ENCODE assay signal across 17 cellular contexts in genomic region chr1:66571789-66572188, GRCh38. TPM values are rescaled to one million over a fixed set of nuclear protein-coding genes. Genes with fewer than 3 reads are reported as not detected.
DNase-seq lines count a peak whose midpoint lies in the region; ATAC-seq and TF ChIP-seq lines count a peak whose summit lies in the region.
"Had no signal": no experiment of that assay in that cellular context is flagged by ENCODE, and none has a peak within 500 bp of the region (broad histone marks: within the 10 kb centered on the region; RNA-seq: fewer than 3 reads in every experiment).

No MANE protein-coding gene starts in this region.

- POLR2A ChIA-PET in Panc1 (lab: Charles Lee) = no interaction called here

- intact Hi-C loops in Panc1 (cut with micrococcal nuclease; ENCODE audit: unreplicated experiment) = no loop called here
- intact Hi-C loops in gastrocnemius medialis (cut with DNase I; ENCODE audit: low total_unique reads) = no loop called here
- intact Hi-C loops in uterus (cut with DNase I; ENCODE audit: low total_unique reads) = no loop called here
- intact Hi-C loops in left lung (cut with DNase I) = no loop called here

- H3K27me3 ChIP-seq in Panc1 (ENCODE audit: control insufficient read depth, insufficient read depth, low read length) (no peaks in the 10 kb centered on the region), gastrocnemius medialis (no peaks in the 10 kb centered on the region), uterus (no peaks in the 10 kb centered on the region), left lung (no peaks in the 10 kb centered on the region)
- H3K27me3 ChIP-seq: stomach had no signal

- no peak for TF ChIP-seq POLR2A in gastrocnemius medialis (IDR thresholded peaks at IDR 0.05)
- TF ChIP-seq POLR2A in uterus (IDR thresholded peaks at IDR 0.05) = no peak

- CTCF ChIA-PET in Panc1 (lab: Charles Lee) = no interaction called here

- H3K27ac ChIP-seq in Panc1 (ENCODE audit: low read length) (no peak overlapping the region), gastrocnemius medialis (no peak overlapping the region), uterus (no peak overlapping the region), left lung (no peak overlapping the region)
- H3K27ac ChIP-seq: stomach, VCaP had no signal

- H3K4me3 ChIP-seq in Panc1 (ENCODE audit: low read depth in 2 of 2, low read length in 2 of 2) (no peak overlapping the region), epithelial cell of esophagus (ENCODE audit: low read length) (no peak overlapping the region), gastrocnemius medialis (no peak overlapping the region), uterus (no peak overlapping the region), left lung (no peak overlapping the region)
- H3K4me3 ChIP-seq: stomach had no signal

- BruUV-seq in Panc1 (replicated peaks; lab: Mats Ljungman, UMichigan) = no TSS peak

- H3K36me3 ChIP-seq in Panc1 (ENCODE audit: control insufficient read depth, insufficient read depth, low read length) (no peaks in the 10 kb centered on the region), gastrocnemius medialis (no peaks in the 10 kb centered on the region), uterus (no peaks in the 10 kb centered on the region), left lung (no peaks in the 10 kb centered on the region)
- H3K36me3 ChIP-seq: stomach had no signal

- no peak for TF ChIP-seq CTCF in Panc1 (IDR thresholded peaks at IDR 0.05)
- no peak for TF ChIP-seq CTCF in epithelial cell of esophagus (IDR thresholded peaks at IDR 0.05; ENCODE audit: insufficient read depth, low read depth, low read length, missing control alignments)
- no peak for TF ChIP-seq CTCF in gastrocnemius medialis (IDR thresholded peaks at IDR 0.05 in 4 of 5, conservative IDR thresholded peaks at IDR 0.05 in 1 of 5)
- no peak for TF ChIP-seq CTCF in uterus (IDR thresholded peaks at IDR 0.05)
- TF ChIP-seq CTCF in left lung (IDR thresholded peaks at IDR 0.05) = no peak

- H3K9me3 ChIP-seq in Panc1 (ENCODE audit: control insufficient read depth, insufficient read depth, low read depth, low read length) = no peaks in the 10 kb centered on the region
- H3K9me3 ChIP-seq in gastrocnemius medialis = no peaks in the 10 kb centered on the region
- H3K9me3 ChIP-seq in uterus = no peaks in the 10 kb centered on the region
- H3K9me3 ChIP-seq in left lung = no peaks in the 10 kb centered on the region
- H3K9me3 ChIP-seq: stomach had no signal

- in situ Hi-C loops in Panc1 (cut with HindIII; ENCODE audit: low pct_unique_long_range_greater_than_20kb, low sequenced_read_pairs) = no loop called here
- in situ Hi-C loops in gastrocnemius medialis (cut with MboI; ENCODE audit: low sequenced_read_pairs in 4 of 4) = no loop called here

- no peaks in the 10 kb centered on the region for H3K4me1 ChIP-seq in Panc1 (ENCODE audit: control insufficient read depth, insufficient read depth, low read length)
- H3K4me1 ChIP-seq in gastrocnemius medialis = no peaks in the 10 kb centered on the region
- no peaks in the 10 kb centered on the region for H3K4me1 ChIP-seq in uterus
- H3K4me1 ChIP-seq in left lung = no peaks in the 10 kb centered on the region

- DNase-seq in Daoy (ENCODE audit: low read depth) (peak; percentile 7), Panc1 (ENCODE audit: low read depth, low spot score) (peak; percentile 75), epithelial cell of esophagus (ENCODE audit: low read depth) (peak; percentile 72), renal cortical epithelial cell (ENCODE audit: low read depth) (peak; percentile 75), gastrocnemius medialis (no peak), uterus (no peak), left lung (no peak)
- DNase-seq: activated CD8-positive, alpha-beta T cell treated with anti-CD3 and anti-CD28 coated beads for 36 hours; C1 segment of cervical spinal cord; cerebellar nuclear complex; DMS53; NCI-H2029 treated with DMSO at 0.1 percent for 48 hours; NCI-H524 treated with DMSO at 0.1 percent for 48 hours; stimulated activated CD4-positive, alpha-beta T cell treated with anti-CD3 and anti-CD28 coated beads, Interleukin-12 subunit alpha, Interleukin-12 subunit beta, amount 100 ng/mL, for 4 hours; stomach had no signal

- ATAC-seq in Panc1 = no peak
- no peak for ATAC-seq in gastrocnemius medialis
- no peak for ATAC-seq in HG03108 (IDR thresholded peaks at IDR 0.05; ENCODE audit: unreplicated experiment)
- no peak for ATAC-seq in left lung
- ATAC-seq: activated CD8-positive, alpha-beta T cell treated with anti-CD3 and anti-CD28 coated beads for 36 hours had no signal

RNA-seq across cellular contexts. Expression of gene SGIP1, which starts 37.8 kb away (rescaled TPM):
- total RNA-seq in Daoy (2014; rRNA removed; shearing (Covaris generic)) = not detected in 2 replicates
- total RNA-seq in Panc1 (2021; ENCODE audit: unreplicated experiment) = 1.6 TPM
- polyA plus RNA-seq in Panc1 (2012; ENCODE audit: insufficient read length) = 1.5 TPM
- total RNA-seq in renal cortical epithelial cell = 6.1 and 9.2 TPM in 2 replicates
- total RNA-seq in gastrocnemius medialis = 1 to 10 TPM; 2.5 to 7.1 (median 2.9) TPM
- total RNA-seq in uterus = 10 to 100 TPM in 1 of 4 donors, 1 to 10 TPM in 3; 2.8 to 23.0 (median 6.4) TPM
- 1 to 10 TPM; 6.8 to 7.1 TPM for total RNA-seq in left lung
- total RNA-seq: activated CD8-positive, alpha-beta T cell treated with anti-CD3 and anti-CD28 coated beads for 36 hours had no signal

Comparison
In these comparisons a context has a peak if more than half of its experiments do, and no peak if none do; other contexts are left out.
1. DNase-seq: peak in Daoy (single experiment), Panc1 (single experiment), epithelial cell of esophagus (single experiment) and renal cortical epithelial cell (single experiment); none in gastrocnemius medialis (0 of 2), uterus (0 of 2) and left lung (0 of 2).